In genomic region chr11:1760351-1761109, GRCh38 we compare ENCODE assay signal across 9 cellular contexts. TPM values are rescaled to one million over a fixed set of nuclear protein-coding genes. Genes with fewer than 3 reads are reported as not detected.
DNase-seq lines count a peak whose midpoint lies in the region; ATAC-seq and TF ChIP-seq lines count a peak whose summit lies in the region.
"Had no signal": no experiment of that assay in that cellular context is flagged by ENCODE, and none has a peak within 500 bp of the region (broad histone marks: within the 10 kb centered on the region; RNA-seq: fewer than 3 reads in every experiment).

No MANE protein-coding gene starts in this region.

- no peaks in the 10 kb centered on the region for H4K20me1 ChIP-seq in PC-9 (ENCODE audit: insufficient read depth)
- no peaks in the 10 kb centered on the region for H4K20me1 ChIP-seq in fibroblast of lung (ENCODE audit: control insufficient read depth, extremely low read depth, insufficient read depth, low read length)

- peaks cover 45 to 73% (median 63%) of the 10 kb centered on the region in 7 donors for H3K4me1 Mint-ChIP-seq in naive thymus-derived CD4-positive, alpha-beta T cell
- peaks cover 46% of the 10 kb centered on the region for H3K4me1 Mint-ChIP-seq in activated naive CD8-positive, alpha-beta T cell treated with anti-CD3 and anti-CD28 coated beads for 36 hours

- H3K4me3 Mint-ChIP-seq in naive thymus-derived CD4-positive, alpha-beta T cell, result peak overlapping the region in 5 of 10 donors; percentile 23 to 96 (median 80)
- no peak overlapping the region for H3K4me3 Mint-ChIP-seq in activated naive CD8-positive, alpha-beta T cell treated with anti-CD3 and anti-CD28 coated beads for 36 hours
- H3K4me3 Mint-ChIP-seq: B cell had no signal

- H3K27me3 ChIP-seq in PC-9 (ENCODE audit: insufficient read depth, low read depth) (no peaks in the 10 kb centered on the region), fibroblast of lung (ENCODE audit: control insufficient read depth, insufficient read depth, low read length) (no peaks in the 10 kb centered on the region)
- H3K27me3 ChIP-seq in naive thymus-derived CD4-positive, alpha-beta T cell (ENCODE audit: control insufficient read depth in 2 of 2, insufficient read depth in 2 of 2, low read length in 2 of 2), result no peaks in the 10 kb centered on the region

- no peak overlapping the region for H2AFZ ChIP-seq in PC-9
- no peak overlapping the region for H2AFZ ChIP-seq in fibroblast of lung (ENCODE audit: low read length)

- H3K9me3 ChIP-seq in PC-9 (ENCODE audit: insufficient read depth, low read depth) (no peaks in the 10 kb centered on the region), fibroblast of lung (ENCODE audit: control insufficient read depth, insufficient read depth, low read depth, low read length) (no peaks in the 10 kb centered on the region)
- H3K9me3 ChIP-seq in naive thymus-derived CD4-positive, alpha-beta T cell (ENCODE audit: control insufficient read depth in 2 of 3, low read length in 3 of 3), result no peaks in the 10 kb centered on the region

- H3K9ac ChIP-seq in fibroblast of lung (ENCODE audit: insufficient read depth, low read length), result peak overlapping the region; percentile 50

- H3K27ac ChIP-seq in PC-9 (peak overlapping the region; percentile 50), fibroblast of lung (ENCODE audit: insufficient read depth, low read length) (peak overlapping the region; percentile 85)
- H3K27ac ChIP-seq in naive thymus-derived CD4-positive, alpha-beta T cell (ENCODE audit: low read depth, low read length), result peak overlapping the region; percentile 52

- CTCF ChIA-PET in PC-9 (lab: Charles Lee), result interaction anchor here (0.8 kb wide), 1 partner anchor 72 kb away, joined by 5 read pairs; no protein-coding TSS in a partner anchor
- CTCF ChIA-PET in naive thymus-derived CD4-positive, alpha-beta T cell (lab: Charles Lee), result no interaction called here
- CTCF ChIA-PET in HEK293T (lab: Yijun Ruan, JAX), result no interaction called here

- TF ChIP-seq CTCF in PC-9 (conservative IDR thresholded peaks at IDR 0.05) (no peak), fibroblast of lung (conservative IDR thresholded peaks at IDR 0.05 in 1 of 2, IDR thresholded peaks at IDR 0.05 in 1 of 2; ENCODE audit: low read depth in 1 of 2, low read length in 2 of 2) (no peak)

- peak; percentile 47 for ATAC-seq in naive thymus-derived CD4-positive, alpha-beta T cell
- no peak for ATAC-seq in HG03521 (IDR thresholded peaks at IDR 0.05; ENCODE audit: unreplicated experiment)

- peak overlapping the region in 2 of 9 donors; percentile 12 to 86 for H3K27ac Mint-ChIP-seq in naive thymus-derived CD4-positive, alpha-beta T cell
- no peak overlapping the region for H3K27ac Mint-ChIP-seq in activated naive CD8-positive, alpha-beta T cell treated with anti-CD3 and anti-CD28 coated beads for 36 hours
- H3K27ac Mint-ChIP-seq: B cell had no signal

- H3K4me1 ChIP-seq in PC-9 (replicated peaks; ENCODE audit: insufficient read depth) (peaks cover 26% of the 10 kb centered on the region), fibroblast of lung (ENCODE audit: control insufficient read depth, extremely low read depth, insufficient read depth, low read length) (peaks cover 29% of the 10 kb centered on the region)
- peaks cover 62 to 74% of the 10 kb centered on the region in 2 donors for H3K4me1 ChIP-seq in naive thymus-derived CD4-positive, alpha-beta T cell (ENCODE audit: control insufficient read depth in 2 of 2, insufficient read depth in 2 of 2, low read length in 2 of 2)

- no TSS peak for BruUV-seq in PC-9 (replicated peaks; lab: Mats Ljungman, UMichigan)

- POLR2A ChIA-PET in PC-9 (lab: Charles Lee; ENCODE audit: unreplicated experiment), result interaction anchor here (0.6 kb wide), 1 partner anchor 18 kb away, joined by 3 read pairs; no protein-coding TSS in a partner anchor
- POLR2A ChIA-PET in naive thymus-derived CD4-positive, alpha-beta T cell (lab: Charles Lee), result no interaction called here
- POLR2A ChIA-PET in HEK293T (lab: Yijun Ruan, JAX), result no interaction called here

- peaks cover 0 to 15% (median 4%) of the 10 kb centered on the region in 5 donors for H3K36me3 Mint-ChIP-seq in naive thymus-derived CD4-positive, alpha-beta T cell
- H3K36me3 Mint-ChIP-seq in activated naive CD8-positive, alpha-beta T cell treated with anti-CD3 and anti-CD28 coated beads for 36 hours, result peaks cover 4% of the 10 kb centered on the region

- H3K9me3 Mint-ChIP-seq in naive thymus-derived CD4-positive, alpha-beta T cell, result no peaks in the 10 kb centered on the region
- no peaks in the 10 kb centered on the region for H3K9me3 Mint-ChIP-seq in activated naive CD8-positive, alpha-beta T cell treated with anti-CD3 and anti-CD28 coated beads for 36 hours

- H3K27me3 Mint-ChIP-seq in naive thymus-derived CD4-positive, alpha-beta T cell, result no peaks in the 10 kb centered on the region
- H3K27me3 Mint-ChIP-seq in activated naive CD8-positive, alpha-beta T cell treated with anti-CD3 and anti-CD28 coated beads for 36 hours, result no peaks in the 10 kb centered on the region
- H3K27me3 Mint-ChIP-seq: B cell had no signal

- no peaks in the 10 kb centered on the region for H3K9me2 ChIP-seq in PC-9 (ENCODE audit: insufficient read depth)

- DNase-seq in A172 (ENCODE audit: low spot score), result peak; percentile 97
- DNase-seq in PC-9, result peak; percentile 70 to 87
- peak; percentile 54 to 62 for DNase-seq in fibroblast of lung (ENCODE audit: low read depth in 2 of 2)
- DNase-seq in naive thymus-derived CD4-positive, alpha-beta T cell, result no peak
- no peak for DNase-seq in NCI-H446 treated with DMSO at 0.1 percent for 48 hours (lab: John Stamatoyannopoulos, UW)
- DNase-seq in activated naive CD8-positive, alpha-beta T cell treated with anti-CD3 and anti-CD28 coated beads for 36 hours, result no peak
- no peak for DNase-seq in HEK293T (ENCODE audit: extremely low spot score)

- 0 out of 2 replicates have a peak, but pooled peaks cover 4% of the 10 kb centered on the region for H3K36me3 ChIP-seq in PC-9 (ENCODE audit: low read depth)
- peaks cover 16% of the 10 kb centered on the region for H3K36me3 ChIP-seq in fibroblast of lung (ENCODE audit: control insufficient read depth, insufficient read depth, low read length)
- peaks cover 0 to 26% (median 0%) of the 10 kb centered on the region in 3 experiments for H3K36me3 ChIP-seq in naive thymus-derived CD4-positive, alpha-beta T cell (ENCODE audit: control insufficient read depth in 2 of 3, insufficient read depth in 3 of 3, low read length in 3 of 3)

- H3F3A ChIP-seq in PC-9 (ENCODE audit: insufficient read depth, low read depth), result peaks cover 10% of the 10 kb centered on the region; the same call in 1 of the 2 replicates

- intact Hi-C loops in PC-9 (cut with micrococcal nuclease; ENCODE audit: unreplicated experiment), result loop anchor here (1.0 to 2.0 kb wide), 2 partner anchors 66 to 67 kb away; no protein-coding TSS in a partner anchor
- intact Hi-C loops in naive thymus-derived CD4-positive, alpha-beta T cell (cut with micrococcal nuclease), result loop anchor here (5.0 kb wide), 3 partner anchors 92 to 1142 kb away; partner anchors contain the start of genes LSP1 (in 2 of the 2), C11orf21 (in 1 of the 2) and TSPAN32 (in 1 of the 2)

- H3K4me2 ChIP-seq in PC-9 (peak overlapping the region; percentile 85), fibroblast of lung (ENCODE audit: extremely low read depth, insufficient read depth, low read length) (no peak overlapping the region)

- H3K79me2 ChIP-seq in PC-9 (ENCODE audit: low read depth), result peaks cover 44% of the 10 kb centered on the region
- H3K79me2 ChIP-seq in fibroblast of lung (ENCODE audit: control insufficient read depth, insufficient read depth, low read length), result peaks cover 12% of the 10 kb centered on the region

- H3K4me3 ChIP-seq in PC-9, result peak overlapping the region; percentile 18; the same call in 1 of the 2 replicates
- H3K4me3 ChIP-seq in fibroblast of lung (replicated peaks in 1 of 4; ENCODE audit: control extremely low read depth in 1 of 4, insufficient read depth in 1 of 4, low read depth in 3 of 4, low read length in 4 of 4), result no peak overlapping the region
- H3K4me3 ChIP-seq in naive thymus-derived CD4-positive, alpha-beta T cell (ENCODE audit: low read length), result no peak overlapping the region

TF ChIP-seq in HEK293T, 16 proteins besides CTCF, POLR2A, EP300 and RAD21:
- TF ChIP-seq L3MBTL2 (conservative IDR thresholded peaks at IDR 0.05) (no peak), TARDBP (IDR thresholded peaks at IDR 0.05) (no peak), SP1 (IDR thresholded peaks at IDR 0.05) (no peak), ELF4 (IDR thresholded peaks at IDR 0.05) (no peak)

RNA-seq across cellular contexts. Expression of gene CTSD, which starts 3.2 kb away (rescaled TPM):
- total RNA-seq in A172 (2014; rRNA removed; shearing (Covaris generic)), result 875 and 888 TPM in 2 replicates
- total RNA-seq in PC-9 (2021) (735 and 993 TPM in 2 replicates), fibroblast of lung (198 and 253 TPM in 2 replicates)
- 120 and 135 TPM in 2 replicates for polyA plus RNA-seq in fibroblast of lung
- 295 and 303 TPM in 2 replicates for polyA plus RNA-seq in fibroblast of lung (2012)
- polyA minus RNA-seq in fibroblast of lung (ENCODE audit: low replicate concordance), result 474 and 687 TPM in 2 replicates
- 100 to 1,000 TPM; 103 to 378 (median 186) TPM for total RNA-seq in naive thymus-derived CD4-positive, alpha-beta T cell
- polyA plus RNA-seq in naive thymus-derived CD4-positive, alpha-beta T cell, result 100 to 1,000 TPM; 183 to 218 TPM
- total RNA-seq in activated naive CD8-positive, alpha-beta T cell treated with anti-CD3 and anti-CD28 coated beads for 36 hours, result 10 to 100 TPM; 40.9 to 43.0 TPM

RNA-seq across cellular contexts. Expression of gene IFITM10, which starts 10.1 kb away (rescaled TPM):
- total RNA-seq in A172 (2014; rRNA removed; shearing (Covaris generic)), result 2.9 and 3.0 TPM in 2 replicates
- 4.2 and 5.5 TPM in 2 replicates for total RNA-seq in PC-9 (2021)
- 0.26 and 0.50 TPM in 2 replicates for total RNA-seq in fibroblast of lung
- polyA plus RNA-seq in fibroblast of lung, result 0.05 and 0.15 TPM in 2 replicates
- polyA plus RNA-seq in fibroblast of lung (2012), result 0.16 and 0.69 TPM in 2 replicates
- polyA minus RNA-seq in fibroblast of lung (ENCODE audit: low replicate concordance), result not detected in 2 replicates
- total RNA-seq in naive thymus-derived CD4-positive, alpha-beta T cell, result 10 to 100 TPM in 1 of 5 experiments, 1 to 10 TPM in 4; 1.4 to 16.0 (median 2.1) TPM
- polyA plus RNA-seq in naive thymus-derived CD4-positive, alpha-beta T cell, result not detected
- not detected for total RNA-seq in activated naive CD8-positive, alpha-beta T cell treated with anti-CD3 and anti-CD28 coated beads for 36 hours

Comparison
In these comparisons a context has a peak if more than half of its experiments do, and no peak if none do; other contexts are left out.
1. DNase-seq: peak in A172 (single experiment), PC-9 (2 of 2) and fibroblast of lung (2 of 2); none in naive thymus-derived CD4-positive, alpha-beta T cell (0 of 9), NCI-H446 treated with DMSO at 0.1 percent for 48 hours (single experiment), activated naive CD8-positive, alpha-beta T cell treated with anti-CD3 and anti-CD28 coated beads for 36 hours (single experiment) and HEK293T (single experiment).
2. Peak in every context shown above with its lines, with median percentiles within 50 percentile points of each other: H3K27ac ChIP-seq.